ENCODE assay signal across 8 cellular contexts in the genomic region with DNA sequence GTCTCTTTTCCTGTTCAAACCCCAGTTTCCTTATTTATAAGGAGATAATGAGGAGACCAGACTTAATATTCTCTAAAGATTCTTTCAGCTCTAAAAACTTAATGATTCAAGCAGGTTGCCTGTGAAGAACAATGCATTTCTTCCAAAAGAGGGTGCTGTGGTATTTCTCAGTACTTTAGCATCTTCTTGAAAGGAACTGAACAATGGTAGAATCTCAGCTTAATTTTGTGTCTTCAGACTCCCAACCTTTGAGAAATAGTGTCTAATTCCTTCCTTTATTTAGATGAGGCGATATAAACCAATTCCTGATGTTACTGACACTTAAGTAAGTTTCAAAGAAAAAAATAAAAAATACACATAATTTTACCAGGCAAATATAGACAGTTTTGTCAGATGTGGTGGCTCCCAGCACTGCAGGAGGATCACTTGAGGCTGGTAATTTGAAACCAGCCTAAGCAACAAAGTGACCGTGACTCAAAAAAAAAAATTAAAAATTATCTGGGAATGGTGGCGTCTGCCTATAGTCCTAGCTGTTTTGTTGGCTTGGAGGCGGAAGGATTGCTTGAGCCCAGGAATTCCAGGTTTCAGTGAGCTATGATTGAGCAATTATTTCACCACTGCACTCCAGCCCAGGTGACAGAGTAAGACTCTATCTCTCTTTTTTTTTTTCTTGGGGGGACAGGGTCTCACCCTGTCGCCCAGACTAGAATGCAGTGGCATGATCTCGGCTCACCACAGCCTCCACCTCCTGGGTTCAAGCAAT.
DNase-seq lines count a peak whose midpoint lies in the region; FAIRE-seq and TF ChIP-seq lines count a peak whose summit lies in the region.

No MANE protein-coding gene starts in this region.

- H3K4me3 Mint-ChIP-seq in HFFc6 = no peak overlapping the region
- H3K4me3 Mint-ChIP-seq in activated naive CD4-positive, alpha-beta T cell treated with anti-CD3 and anti-CD28 coated beads for 36 hours = no peak overlapping the region

- CTCF ChIA-PET in activated naive CD4-positive, alpha-beta T cell treated with anti-CD3 and anti-CD28 coated beads for 36 hours (lab: Charles Lee) = interaction anchor here (0.5 to 1.9 kb wide), 14 partner anchors 9 to 639 kb away, joined by 3 to 11 read pairs (median 4); no protein-coding TSS in a partner anchor

- H3K4me1 Mint-ChIP-seq in HFFc6 (ENCODE audit: low read depth) = peaks cover 36% of the 10 kb centered on the region
- H3K4me1 Mint-ChIP-seq in activated naive CD4-positive, alpha-beta T cell treated with anti-CD3 and anti-CD28 coated beads for 36 hours (ENCODE audit: low read depth) = peaks cover 7% of the 10 kb centered on the region

- no peak overlapping the region for H3K27ac ChIP-seq in adrenal gland
- H3K27ac ChIP-seq in kidney (ENCODE audit: low read depth in 2 of 2, low read length in 2 of 2) = no peak overlapping the region
- H3K27ac ChIP-seq in uterus = no peak overlapping the region

- no peaks in the 10 kb centered on the region for H3K9me3 ChIP-seq in BE2C
- no peaks in the 10 kb centered on the region for H3K9me3 ChIP-seq in adrenal gland (replicated peaks in 1 of 3)
- H3K9me3 ChIP-seq in kidney (ENCODE audit: control insufficient read depth in 1 of 2, low read length in 2 of 2) = no peaks in the 10 kb centered on the region
- H3K9me3 ChIP-seq in uterus = no peaks in the 10 kb centered on the region

- 65 to 81% (median 75%) methylated on average over 6 of the region's 6 CpGs for WGBS in adrenal gland, 4 donors

- peak overlapping the region; percentile 52 for H3K27ac Mint-ChIP-seq in HFFc6
- no peak overlapping the region for H3K27ac Mint-ChIP-seq in activated naive CD4-positive, alpha-beta T cell treated with anti-CD3 and anti-CD28 coated beads for 36 hours

- H3K4me1 ChIP-seq in BE2C = no peaks in the 10 kb centered on the region
- H3K4me1 ChIP-seq in adrenal gland (replicated peaks in 1 of 2) = peaks cover 0 to 18% of the 10 kb centered on the region in 2 donors
- no peaks in the 10 kb centered on the region for H3K4me1 ChIP-seq in kidney (ENCODE audit: control insufficient read depth in 1 of 2, insufficient read depth in 1 of 2, low read depth in 1 of 2, low read length in 2 of 2)
- no peaks in the 10 kb centered on the region for H3K4me1 ChIP-seq in uterus

- H3K27me3 ChIP-seq in BE2C (no peaks in the 10 kb centered on the region), adrenal gland (no peaks in the 10 kb centered on the region), uterus (no peaks in the 10 kb centered on the region)

- H3K27me3 Mint-ChIP-seq in HFFc6 (ENCODE audit: insufficient read depth) = no peaks in the 10 kb centered on the region
- H3K27me3 Mint-ChIP-seq in activated naive CD4-positive, alpha-beta T cell treated with anti-CD3 and anti-CD28 coated beads for 36 hours (ENCODE audit: low read depth) = no peaks in the 10 kb centered on the region

- DNase-seq in BE2C (no peak), HFFc6 (peak; percentile 65), adrenal gland (no peak), kidney (no peak), uterus (no peak), ecto neural progenitor cell (ENCODE audit: low spot score) (no peak), mucosa of gallbladder (ENCODE audit: low spot score) (no peak)
- no peak for DNase-seq in activated naive CD4-positive, alpha-beta T cell treated with anti-CD3 and anti-CD28 coated beads for 36 hours

- intact Hi-C loops in adrenal gland (cut with DNase I) = loop anchor here (5.0 kb wide), 2 partner anchors 192 to 197 kb away; no protein-coding TSS in a partner anchor
- intact Hi-C loops in kidney (cut with DNase I) = loop anchor here (10.0 kb wide), 1 partner anchor 200 kb away; no protein-coding TSS in a partner anchor
- intact Hi-C loops in uterus (cut with DNase I; ENCODE audit: low total_unique reads) = loop anchor here (10.0 kb wide), 1 partner anchor 200 kb away; no protein-coding TSS in a partner anchor
- intact Hi-C loops in activated naive CD4-positive, alpha-beta T cell treated with anti-CD3 and anti-CD28 coated beads for 36 hours (cut with micrococcal nuclease) = loop anchor here (1.0 kb wide), 3 partner anchors 192 to 207 kb away; no protein-coding TSS in a partner anchor

- TF ChIP-seq POLR2A in adrenal gland (IDR thresholded peaks at IDR 0.05) = no peak
- no peak for TF ChIP-seq POLR2A in uterus (IDR thresholded peaks at IDR 0.05)

- H3K9me3 Mint-ChIP-seq in HFFc6 = no peaks in the 10 kb centered on the region
- H3K9me3 Mint-ChIP-seq in activated naive CD4-positive, alpha-beta T cell treated with anti-CD3 and anti-CD28 coated beads for 36 hours = no peaks in the 10 kb centered on the region

- H3K36me3 ChIP-seq in BE2C (no peaks in the 10 kb centered on the region), adrenal gland (replicated peaks in 1 of 2) (no peaks in the 10 kb centered on the region), kidney (ENCODE audit: control insufficient read depth in 1 of 2, insufficient read depth in 2 of 2, low read length in 2 of 2) (no peaks in the 10 kb centered on the region), uterus (no peaks in the 10 kb centered on the region)

- no peaks in the 10 kb centered on the region for H3K36me3 Mint-ChIP-seq in HFFc6 (ENCODE audit: low read depth)
- peaks cover 7% of the 10 kb centered on the region for H3K36me3 Mint-ChIP-seq in activated naive CD4-positive, alpha-beta T cell treated with anti-CD3 and anti-CD28 coated beads for 36 hours (ENCODE audit: low read depth)

- H3K9ac ChIP-seq in kidney (ENCODE audit: low read length in 2 of 2) = no peak overlapping the region

- no peak overlapping the region for H3K4me3 ChIP-seq in BE2C (ENCODE audit: low read depth, low read length)
- H3K4me3 ChIP-seq in adrenal gland = no peak overlapping the region
- no peak overlapping the region for H3K4me3 ChIP-seq in kidney (ENCODE audit: low read length in 2 of 2)
- no peak overlapping the region for H3K4me3 ChIP-seq in uterus

- no peak for FAIRE-seq in kidney (lab: Jason Lieb, UNC)

- peak; percentile 45 for TF ChIP-seq CTCF in BE2C (IDR thresholded peaks at IDR 0.05; ENCODE audit: low read depth, low read length)
- TF ChIP-seq CTCF in HFFc6 (IDR thresholded peaks at IDR 0.05) = peak; percentile 77
- peak in 5 of 6 experiments; percentile 28 to 58 (median 47) for TF ChIP-seq CTCF in adrenal gland (IDR thresholded peaks at IDR 0.05)
- peak; percentile 22 for TF ChIP-seq CTCF in kidney (IDR thresholded peaks at IDR 0.05; ENCODE audit: borderline replicate concordance, extremely low read depth, insufficient read depth)
- TF ChIP-seq CTCF in uterus (IDR thresholded peaks at IDR 0.05) = peak; percentile 51 to 69 (median 64)

Comparison
In these comparisons a context has a peak if more than half of its experiments do, and no peak if none do; other contexts are left out.
1. CTCF ChIP-seq: peak in every context shown above with its lines; median percentile 77 in HFFc6; 64 in uterus; 47 in adrenal gland; 45 in BE2C; 22 in kidney.